ENCODE assay signal across 8 cellular contexts in genomic region chr21:46227811-46228344, GRCh38. TPM values are rescaled to one million over a fixed set of nuclear protein-coding genes. Genes with fewer than 3 reads are reported as not detected.
DNase-seq lines count a peak whose midpoint lies in the region; ATAC-seq, FAIRE-seq and TF ChIP-seq lines count a peak whose summit lies in the region.

No MANE protein-coding gene starts in this region.

- H3K79me2 ChIP-seq in osteoblast (ENCODE audit: insufficient read depth, low read length): peaks cover 46% of the 10 kb centered on the region

- no peak for FAIRE-seq in D721Med (lab: Jason Lieb, UNC)

- no peak for TF ChIP-seq CTCF in GM06990 (IDR thresholded peaks at IDR 0.05; ENCODE audit: insufficient read depth, low read length, poor library complexity, severe bottlenecking)
- no peak for TF ChIP-seq CTCF in osteoblast (IDR thresholded peaks at IDR 0.05; ENCODE audit: extremely low read depth, low read depth, low read length)
- no peak for TF ChIP-seq CTCF in D721Med (IDR thresholded peaks at IDR 0.05; ENCODE audit: insufficient read depth, missing control alignments)

- H3K36me3 ChIP-seq in GM06990 (ENCODE audit: control insufficient read depth, insufficient read depth, low read length) (peaks cover 2% of the 10 kb centered on the region), esophagus (ENCODE audit: control insufficient read depth in 2 of 2, insufficient read depth in 2 of 2, low read length in 1 of 2) (peaks cover 0 to 9% of the 10 kb centered on the region in 2 donors), osteoblast (ENCODE audit: insufficient read depth, low read length) (peaks cover 5% of the 10 kb centered on the region)

- H3K4me3 ChIP-seq in GM06990 (replicated peaks; ENCODE audit: low read depth, low read length) (peak overlapping the region; percentile 82), esophagus (ENCODE audit: low read depth in 1 of 2, low read length in 2 of 2) (peak overlapping the region; percentile 91 to 96), osteoblast (ENCODE audit: insufficient read depth, low read length) (peak overlapping the region; percentile 93)

- H3K9me3 ChIP-seq in esophagus (ENCODE audit: control insufficient read depth in 2 of 2, insufficient read depth in 1 of 2, low read depth in 1 of 2, low read length in 1 of 2) (no peaks in the 10 kb centered on the region), osteoblast (ENCODE audit: low read depth, low read length) (no peaks in the 10 kb centered on the region)

- H3K27me3 ChIP-seq in GM06990 (replicated peaks; ENCODE audit: control insufficient read depth, insufficient read depth, low read length) (no peaks in the 10 kb centered on the region), esophagus (ENCODE audit: control insufficient read depth in 1 of 2, insufficient read depth in 2 of 2, low read length in 2 of 2) (no peaks in the 10 kb centered on the region), osteoblast (ENCODE audit: insufficient read depth, low read length) (no peaks in the 10 kb centered on the region)

- 1 to 3% methylated on average over 20 of the region's 20 CpGs for WGBS in esophagus, 2 donors

- H3K27ac ChIP-seq in esophagus (ENCODE audit: low read depth in 2 of 2, low read length in 1 of 2): peak overlapping the region; percentile 87 to 95
- H3K27ac ChIP-seq in osteoblast (ENCODE audit: low read depth, low read length): peak overlapping the region; percentile 70

- peaks cover 0 to 14% of the 10 kb centered on the region in 2 donors for H3K4me1 ChIP-seq in esophagus (ENCODE audit: control insufficient read depth in 2 of 2, insufficient read depth in 2 of 2, low read length in 1 of 2)
- H3K4me1 ChIP-seq in osteoblast (ENCODE audit: insufficient read depth, low read length): peaks cover 14% of the 10 kb centered on the region

- H3K4me2 ChIP-seq in osteoblast (ENCODE audit: insufficient read depth, low read length): peak overlapping the region; percentile 90

- DNase-seq in GM06990 (ENCODE audit: extremely low read depth, insufficient read length) (no peak), RPMI8226 (peak; percentile 33), osteoblast (ENCODE audit: insufficient read length, low spot score, missing footprints) (peak; percentile 77), NOMO-1 treated with DMSO at 0.1 percent for 48 hours (lab: John Stamatoyannopoulos, UW; ENCODE audit: unreplicated experiment) (no peak), D721Med (ENCODE audit: insufficient read length, low spot score) (no peak), NCI-H510A treated with DMSO at 0.1 percent for 48 hours (lab: John Stamatoyannopoulos, UW) (no peak)

- ATAC-seq in HG03432 (IDR thresholded peaks at IDR 0.05; ENCODE audit: unreplicated experiment): no peak

- peak overlapping the region; percentile 80 for H2AFZ ChIP-seq in osteoblast (ENCODE audit: low read length)

- H4K20me1 ChIP-seq in osteoblast (ENCODE audit: insufficient read depth, low read length): peaks cover 13% of the 10 kb centered on the region

RNA-seq across cellular contexts. Expression of gene LSS, which starts 0.7 kb away (rescaled TPM):
- polyA plus RNA-seq in esophagus: 10 to 100 TPM; 41.9 to 57.6 TPM
- total RNA-seq in osteoblast: 122 and 145 TPM in 2 replicates

RNA-seq across cellular contexts. Expression of gene SPATC1L, which starts 43.6 kb away (rescaled TPM):
- 1 to 10 TPM; 5.2 to 9.3 TPM for polyA plus RNA-seq in esophagus
- 3.2 and 6.9 TPM in 2 replicates for total RNA-seq in osteoblast

RNA-seq across cellular contexts. Expression of gene MCM3AP, which starts 57.5 kb away (rescaled TPM):
- 10 to 100 TPM; 27.1 to 29.2 TPM for polyA plus RNA-seq in esophagus
- 63.6 and 64.8 TPM in 2 replicates for total RNA-seq in osteoblast

RNA-seq across cellular contexts. Expression of gene YBEY, which starts 58.3 kb away (rescaled TPM):
- 10 to 100 TPM in 1 of 2 donors, 1 to 10 TPM in 1; 7.1 to 11.9 TPM for polyA plus RNA-seq in esophagus
- total RNA-seq in osteoblast: 12.4 and 18.8 TPM in 2 replicates

Comparison
In these comparisons a context has a peak if more than half of its experiments do, and no peak if none do; other contexts are left out.
1. DNase-seq: peak in RPMI8226 (single experiment) and osteoblast (single experiment); none in GM06990 (single experiment), NOMO-1 treated with DMSO at 0.1 percent for 48 hours (single experiment), D721Med (single experiment) and NCI-H510A treated with DMSO at 0.1 percent for 48 hours (single experiment).
2. Peak in every context shown above with its lines, with median percentiles within 50 percentile points of each other: H3K4me3 ChIP-seq.